1 cellular context compared by ENCODE assay signal in genomic region chr1:42958488-42959317, GRCh38.
A peak's percentile ranks its signal among the peaks of the same experiment; 100 is the strongest.
TF ChIP-seq lines count a peak whose summit lies in the region.

Gene SLC2A1, minus strand, starts transcription at chr1:42958868. Its CDS starts 217 bp downstream, at chr1:42958651.

TF ChIP-seq in K562, 482 proteins besides CTCF, POLR2A, EP300 and RAD21 (continued from another document):
- TF ChIP-seq TAF1 (IDR thresholded peaks at IDR 0.05; ENCODE audit: control insufficient read depth, extremely low read depth, insufficient read depth, low read length, severe bottlenecking) (peak; percentile 98), PBX2 (CRISPR knock-in tag; IDR thresholded peaks at IDR 0.05; ENCODE audit: low read depth) (no peak), PBX2 (tag; conservative IDR thresholded peaks at IDR 0.05; ENCODE audit: low read depth) (no peak), STAT6 (CRISPR knock-in tag; IDR thresholded peaks at IDR 0.05) (peak; percentile 25; the same call in 1 of the 2 replicates), CHD1 (IDR thresholded peaks at IDR 0.05; ENCODE audit: low read length) (peak; percentile 92), RNF2 (IDR thresholded peaks at IDR 0.05) (peak; percentile 10; the same call in 1 of the 2 replicates), CCNT2 (IDR thresholded peaks at IDR 0.05; ENCODE audit: borderline replicate concordance, extremely low read depth, insufficient read length, low read depth, low read length) (peak; percentile 39), WHSC1 (IDR thresholded peaks at IDR 0.05; ENCODE audit: low read length) (no peak), HMGXB4 (CRISPR knock-in tag; IDR thresholded peaks at IDR 0.05) (peak; percentile 45; the same call in 1 of the 2 replicates), EP400 (IDR thresholded peaks at IDR 0.05) (peak; percentile 79; the same call in 1 of the 2 replicates), ELF2 (CRISPR knock-in tag; IDR thresholded peaks at IDR 0.05) (peak; percentile 37; the same call in 1 of the 2 replicates), PHF21A (IDR thresholded peaks at IDR 0.05; ENCODE audit: borderline replicate concordance, low read depth) (0 out of 2 replicates have a peak, but pooled peaks have one; percentile 17), BCLAF1 (IDR thresholded peaks at IDR 0.05; ENCODE audit: borderline replicate concordance in 1 of 2, control insufficient read depth in 1 of 2, low read depth in 2 of 2, low read length in 1 of 2) (0 out of 4 replicates have a peak, but pooled peaks of 1 of the 2 experiments have one; percentile 9), RBM25 (IDR thresholded peaks at IDR 0.05; ENCODE audit: low read depth, low read length, severe bottlenecking) (peak; percentile 76), CREB5 (CRISPR knock-in tag; IDR thresholded peaks at IDR 0.05) (no peak), SMARCA5 (IDR thresholded peaks at IDR 0.05) (peak; percentile 89)
TF ChIP-seq in K562: peak in this region for 139.
